Comparison of ENCODE assay signal across 11 cellular contexts in the genomic region with DNA sequence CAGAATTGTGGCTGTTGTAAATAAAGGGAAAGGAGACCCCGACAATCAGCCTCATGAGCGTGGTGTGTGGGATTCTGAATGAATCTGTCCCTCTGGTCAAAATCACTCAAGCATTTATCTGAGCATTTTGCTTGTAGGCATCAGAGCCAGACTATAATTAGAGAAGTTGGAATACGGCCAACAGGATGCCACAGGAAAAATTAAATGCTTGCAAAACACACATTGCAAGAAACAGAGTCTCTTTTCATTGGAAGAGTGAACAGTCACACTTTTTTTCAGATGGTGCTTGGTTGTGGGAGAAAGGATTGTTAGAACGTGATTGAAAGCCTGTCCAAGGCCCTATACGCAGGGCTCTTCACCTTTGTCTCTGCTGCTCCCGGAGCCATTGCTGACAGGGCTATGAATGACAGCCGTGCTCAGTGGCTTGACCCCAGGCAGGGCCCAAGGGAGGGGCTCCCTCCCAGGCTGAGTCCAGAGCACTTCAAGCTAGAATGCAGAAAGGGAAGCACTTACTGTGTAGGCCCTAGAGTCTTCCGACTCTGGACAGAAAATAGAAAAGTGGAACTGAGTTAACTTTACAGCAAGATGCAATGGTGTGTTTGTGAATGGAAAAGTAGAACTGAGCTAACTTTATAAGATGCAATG. TPM values are rescaled to one million over a fixed set of nuclear protein-coding genes. Genes with fewer than 3 reads are reported as not detected.
DNase-seq lines count a peak whose midpoint lies in the region; ATAC-seq and TF ChIP-seq lines count a peak whose summit lies in the region.
"Had no signal": no experiment of that assay in that cellular context is flagged by ENCODE, and none has a peak within 500 bp of the region (broad histone marks: within the 10 kb centered on the region; RNA-seq: fewer than 3 reads in every experiment).

No MANE protein-coding gene starts in this region.

- TF ChIP-seq CTCF in neural cell (IDR thresholded peaks at IDR 0.05; ENCODE audit: poor library complexity, severe bottlenecking) (no peak), lower leg skin (IDR thresholded peaks at IDR 0.05) (no peak), upper lobe of right lung (IDR thresholded peaks at IDR 0.05) (no peak)

- H3K4me1 ChIP-seq in adipocyte (ENCODE audit: control insufficient read depth, insufficient read depth, low read length), result no peaks in the 10 kb centered on the region
- H3K4me1 ChIP-seq in upper lobe of right lung, result no peaks in the 10 kb centered on the region
- H3K4me1 ChIP-seq: Peyer's patch had no signal

- no peaks in the 10 kb centered on the region for H3K9me2 ChIP-seq in neural cell (ENCODE audit: insufficient read depth, low read length)

- H3F3A ChIP-seq in neural cell (ENCODE audit: insufficient read depth, low read length, poor library complexity, severe bottlenecking), result no peaks in the 10 kb centered on the region

- no peak for TF ChIP-seq POLR2A in lower leg skin (IDR thresholded peaks at IDR 0.05)

- peaks cover 8% of the 10 kb centered on the region for H3K27me3 Mint-ChIP-seq in activated T-cell treated with anti-CD3 and anti-CD28 coated beads, Interleukin-2, amount 50 U/mL, for 4 hours (ENCODE audit: low read depth)

- no peaks in the 10 kb centered on the region for H3K4me1 Mint-ChIP-seq in activated T-cell treated with anti-CD3 and anti-CD28 coated beads, Interleukin-2, amount 50 U/mL, for 4 hours (ENCODE audit: low read depth)

- no peaks in the 10 kb centered on the region for H3K36me3 Mint-ChIP-seq in activated T-cell treated with anti-CD3 and anti-CD28 coated beads, Interleukin-2, amount 50 U/mL, for 4 hours (ENCODE audit: insufficient read depth)

- H3K27me3 ChIP-seq in adipocyte (replicated peaks; ENCODE audit: control insufficient read depth, insufficient read depth, low read length) (peaks cover 9% of the 10 kb centered on the region), neural cell (ENCODE audit: insufficient read depth, low read depth, low read length) (no peaks in the 10 kb centered on the region), upper lobe of right lung (no peaks in the 10 kb centered on the region)
- H3K27me3 ChIP-seq: Peyer's patch had no signal

- no peaks in the 10 kb centered on the region for H3K9me3 Mint-ChIP-seq in activated T-cell treated with anti-CD3 and anti-CD28 coated beads, Interleukin-2, amount 50 U/mL, for 4 hours
- H3K9me3 Mint-ChIP-seq: dendritic cell treated with granulocyte-macrophage colony-stimulating factor and Interleukin-4, amounts not matched to agents 40 ng/mL and 50 ng/mL, for 4 days had no signal

- H3K9me3 ChIP-seq in adipocyte (ENCODE audit: control insufficient read depth, low read length) (no peaks in the 10 kb centered on the region), neural cell (ENCODE audit: low read length) (no peaks in the 10 kb centered on the region), upper lobe of right lung (no peaks in the 10 kb centered on the region)
- H3K9me3 ChIP-seq: Peyer's patch had no signal

- H3K36me3 ChIP-seq in adipocyte (ENCODE audit: control insufficient read depth, insufficient read depth, low read length, severe bottlenecking) (no peaks in the 10 kb centered on the region), neural cell (ENCODE audit: insufficient read depth, low read length) (no peaks in the 10 kb centered on the region), upper lobe of right lung (no peaks in the 10 kb centered on the region)
- H3K36me3 ChIP-seq: Peyer's patch had no signal

- ATAC-seq in upper lobe of right lung (no peak), GM18511 (IDR thresholded peaks at IDR 0.05; ENCODE audit: unreplicated experiment) (no peak)
- no peak for ATAC-seq in activated T-cell treated with anti-CD3 and anti-CD28 coated beads, Interleukin-2, amount 50 U/mL, for 4 hours

- H3K4me3 ChIP-seq in adipocyte (ENCODE audit: low read length) (no peak overlapping the region), neural cell (ENCODE audit: low read length) (no peak overlapping the region), lower leg skin (ENCODE audit: low read depth, poor library complexity, severe bottlenecking) (no peak overlapping the region), upper lobe of right lung (no peak overlapping the region)
- H3K4me3 ChIP-seq: Peyer's patch had no signal

- H4K20me1 ChIP-seq in neural cell (ENCODE audit: insufficient read depth), result no peaks in the 10 kb centered on the region

- H3K79me2 ChIP-seq in neural cell (replicated peaks; ENCODE audit: insufficient read depth, low read length), result no peaks in the 10 kb centered on the region

- intact Hi-C loops in lower leg skin (cut with DNase I; ENCODE audit: low total_unique reads), result no loop called here
- intact Hi-C loops in upper lobe of right lung (cut with DNase I), result no loop called here

- DNase-seq in ELF-1 (ENCODE audit: low read depth, low spot score), result peak; percentile 33
- peak; percentile 11 to 97 (median 74) for DNase-seq in NCI-H1417 (lab: John Stamatoyannopoulos, UW)
- DNase-seq in adipocyte (ENCODE audit: low read depth), result peak; percentile 50
- DNase-seq in lower leg skin (ENCODE audit: low spot score in 2 of 2), result no peak
- no peak for DNase-seq in upper lobe of right lung
- no peak for DNase-seq in activated T-cell treated with anti-CD3 and anti-CD28 coated beads, Interleukin-2, amount 50 U/mL, for 4 hours
- DNase-seq: activated CD4-positive, CD25-positive, alpha-beta regulatory T cell; Peyer's patch had no signal

- peak overlapping the region; percentile 11 for H3K4me2 ChIP-seq in neural cell (ENCODE audit: low read length)

- 25 to 38% methylated on average over 8 of the region's 8 CpGs for WGBS in lower leg skin, 2 donors

- H3K9ac ChIP-seq in adipocyte (ENCODE audit: low read length) (no peak overlapping the region), neural cell (ENCODE audit: low read length) (no peak overlapping the region)

- H3K27ac ChIP-seq in neural cell (ENCODE audit: low read length) (no peak overlapping the region), upper lobe of right lung (no peak overlapping the region)
- H3K27ac ChIP-seq: Peyer's patch had no signal

- TF ChIP-seq RAD21 in neural cell (conservative IDR thresholded peaks at IDR 0.05), result no peak

- TF ChIP-seq EP300 in neural cell (conservative IDR thresholded peaks at IDR 0.05; ENCODE audit: poor library complexity, severe bottlenecking), result no peak

- no peak overlapping the region for H2AFZ ChIP-seq in neural cell (ENCODE audit: low read depth, low read length)

- H3K4me3 Mint-ChIP-seq in activated T-cell treated with anti-CD3 and anti-CD28 coated beads, Interleukin-2, amount 50 U/mL, for 4 hours, result no peak overlapping the region
- H3K4me3 Mint-ChIP-seq: dendritic cell treated with granulocyte-macrophage colony-stimulating factor and Interleukin-4, amounts not matched to agents 40 ng/mL and 50 ng/mL, for 4 days had no signal

TF ChIP-seq in neural cell, 6 proteins besides CTCF, POLR2A, EP300 and RAD21:
- TF ChIP-seq POLR2AphosphoS5 (IDR thresholded peaks at IDR 0.05) (no peak), SMC3 (conservative IDR thresholded peaks at IDR 0.05; ENCODE audit: poor library complexity) (no peak), EZH2 (IDR thresholded peaks at IDR 0.05; ENCODE audit: borderline replicate concordance, insufficient read depth, low read length, poor library complexity, severe bottlenecking) (no peak), TAF1 (IDR thresholded peaks at IDR 0.05; ENCODE audit: low read depth) (no peak), MXI1 (conservative IDR thresholded peaks at IDR 0.05; ENCODE audit: poor library complexity, severe bottlenecking) (no peak)
- TF ChIP-seq, protein P1, sequence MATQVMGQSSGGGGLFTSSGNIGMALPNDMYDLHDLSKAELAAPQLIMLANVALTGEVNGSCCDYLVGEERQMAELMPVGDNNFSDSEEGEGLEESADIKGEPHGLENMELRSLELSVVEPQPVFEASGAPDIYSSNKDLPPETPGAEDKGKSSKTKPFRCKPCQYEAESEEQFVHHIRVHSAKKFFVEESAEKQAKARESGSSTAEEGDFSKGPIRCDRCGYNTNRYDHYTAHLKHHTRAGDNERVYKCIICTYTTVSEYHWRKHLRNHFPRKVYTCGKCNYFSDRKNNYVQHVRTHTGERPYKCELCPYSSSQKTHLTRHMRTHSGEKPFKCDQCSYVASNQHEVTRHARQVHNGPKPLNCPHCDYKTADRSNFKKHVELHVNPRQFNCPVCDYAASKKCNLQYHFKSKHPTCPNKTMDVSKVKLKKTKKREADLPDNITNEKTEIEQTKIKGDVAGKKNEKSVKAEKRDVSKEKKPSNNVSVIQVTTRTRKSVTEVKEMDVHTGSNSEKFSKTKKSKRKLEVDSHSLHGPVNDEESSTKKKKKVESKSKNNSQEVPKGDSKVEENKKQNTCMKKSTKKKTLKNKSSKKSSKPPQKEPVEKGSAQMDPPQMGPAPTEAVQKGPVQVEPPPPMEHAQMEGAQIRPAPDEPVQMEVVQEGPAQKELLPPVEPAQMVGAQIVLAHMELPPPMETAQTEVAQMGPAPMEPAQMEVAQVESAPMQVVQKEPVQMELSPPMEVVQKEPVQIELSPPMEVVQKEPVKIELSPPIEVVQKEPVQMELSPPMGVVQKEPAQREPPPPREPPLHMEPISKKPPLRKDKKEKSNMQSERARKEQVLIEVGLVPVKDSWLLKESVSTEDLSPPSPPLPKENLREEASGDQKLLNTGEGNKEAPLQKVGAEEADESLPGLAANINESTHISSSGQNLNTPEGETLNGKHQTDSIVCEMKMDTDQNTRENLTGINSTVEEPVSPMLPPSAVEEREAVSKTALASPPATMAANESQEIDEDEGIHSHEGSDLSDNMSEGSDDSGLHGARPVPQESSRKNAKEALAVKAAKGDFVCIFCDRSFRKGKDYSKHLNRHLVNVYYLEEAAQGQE (IDR thresholded peaks at IDR 0.05; ENCODE audit: borderline replicate concordance), result no peak
TF ChIP-seq in neural cell: peak in this region for 0.

RNA-seq across cellular contexts. Expression of a gene that starts 59.8 kb away (rescaled TPM):
- polyA plus RNA-seq in neural cell, result 0.42 TPM in 1 of 2 replicates, not detected in the other
- not detected in 2 replicates for polyA minus RNA-seq in neural cell
- total RNA-seq in lower leg skin, result 10 to 100 TPM in 2 of 4 donors, 1 to 10 TPM in 2; 1.4 to 15.3 (median 6.3) TPM
- total RNA-seq in upper lobe of right lung, result 3.6 TPM
- total RNA-seq in activated T-cell treated with anti-CD3 and anti-CD28 coated beads, Interleukin-2, amount 50 U/mL, for 4 hours, result 1 to 10 TPM in 1 of 3 donors, under 1 TPM in 2; 0.22 to 1.0 (median 0.98) TPM

Comparison
In these comparisons a context has a peak if more than half of its experiments do, and no peak if none do; other contexts are left out.
1. DNase-seq: peak in ELF-1 (single experiment), NCI-H1417 (3 of 3) and adipocyte (single experiment); none in lower leg skin (0 of 2), upper lobe of right lung (single experiment) and activated T-cell treated with anti-CD3 and anti-CD28 coated beads, Interleukin-2, amount 50 U/mL, for 4 hours (single experiment).